In the genomic region with DNA sequence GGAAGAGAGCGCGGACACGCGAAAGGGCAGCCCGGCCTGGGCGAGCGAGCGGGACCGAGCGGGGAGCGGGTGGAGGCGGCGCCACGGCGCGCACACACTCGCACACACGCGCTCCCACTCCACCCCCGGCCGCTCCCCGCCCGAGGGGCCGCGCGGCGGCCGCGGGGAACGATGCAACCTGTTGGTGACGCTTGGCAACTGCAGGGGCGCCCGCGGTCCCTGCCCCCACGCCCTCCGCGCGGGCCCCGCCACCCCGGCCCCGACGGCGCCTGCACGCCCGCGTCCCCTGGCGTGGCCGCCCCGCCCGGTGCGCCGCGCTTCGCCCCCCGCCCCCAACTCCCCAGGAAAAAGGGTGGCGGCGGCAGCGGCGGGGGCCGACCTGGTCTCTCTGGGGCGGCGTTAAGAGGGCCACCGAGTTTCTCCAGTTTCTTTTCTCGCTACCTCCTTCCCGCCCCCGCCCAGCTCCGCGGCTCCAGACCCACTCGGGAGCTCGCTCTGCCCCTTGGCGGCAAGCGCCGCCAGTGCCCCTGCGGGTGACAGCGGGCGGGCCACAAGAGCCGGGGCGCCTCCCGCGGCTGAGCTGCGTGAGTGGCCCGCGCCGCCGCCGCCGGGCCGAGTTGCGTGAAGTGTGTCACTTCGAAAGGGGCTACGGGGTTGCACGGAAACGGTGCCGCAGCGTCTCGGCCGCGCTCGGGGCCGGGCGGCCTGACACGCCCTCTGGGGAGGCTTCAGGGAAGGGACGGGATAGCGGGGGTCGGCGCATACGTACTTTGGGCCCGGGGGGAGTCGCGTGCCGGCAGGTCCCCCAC, we compare ENCODE assay signal across 1 cellular context.
TF ChIP-seq lines count a peak whose summit lies in the region.

TSS of gene NR3C1 (minus strand) at position 80 of the 809 bp plus-strand sequence. CDS start 2,847 bp downstream, outside the sequence.

TF ChIP-seq in K562, 482 proteins besides CTCF, POLR2A, EP300 and RAD21 (continued from another document and continues in another):
- TF ChIP-seq ARID4B (CRISPR knock-in tag; IDR thresholded peaks at IDR 0.05) (peak; percentile 64), BCLAF1 (IDR thresholded peaks at IDR 0.05; ENCODE audit: borderline replicate concordance in 1 of 2, control insufficient read depth in 1 of 2, low read depth in 2 of 2, low read length in 1 of 2) (0 out of 4 replicates have a peak, but pooled peaks of 1 of the 2 experiments have one; percentile 21), ZNF212 (CRISPR knock-in tag; IDR thresholded peaks at IDR 0.05) (no peak), KDM2B (CRISPR knock-in tag; IDR thresholded peaks at IDR 0.05) (peak; percentile 11; the same call in 1 of the 2 replicates), ATF2 (CRISPR knock-in tag; IDR thresholded peaks at IDR 0.05) (0 out of 2 replicates have a peak, but pooled peaks have one; percentile 8), CC2D1A (IDR thresholded peaks at IDR 0.05) (no peak), SNRNP70 (optimal IDR thresholded peaks at IDR 0.05; ENCODE audit: low read depth, low read length) (no peak), ESRRB (CRISPR knock-in tag; IDR thresholded peaks at IDR 0.05; ENCODE audit: borderline replicate concordance) (no peak), ZBTB7A (IDR thresholded peaks at IDR 0.05; ENCODE audit: borderline replicate concordance, control insufficient read depth, low read depth, low read length) (peak; percentile 76), SMAD1 (IDR thresholded peaks at IDR 0.05; ENCODE audit: low read depth, low read length, partially characterized antibody) (no peak), BRF2 (IDR thresholded peaks at IDR 0.05; ENCODE audit: borderline replicate concordance, insufficient read depth, insufficient read length) (no peak), EP400 (IDR thresholded peaks at IDR 0.05) (no peak), ZBTB1 (CRISPR knock-in tag; IDR thresholded peaks at IDR 0.05; ENCODE audit: borderline replicate concordance, low read depth) (peak; percentile 98), ZNF398 (CRISPR knock-in tag; IDR thresholded peaks at IDR 0.05) (no peak), HES1 (IDR thresholded peaks at IDR 0.05; ENCODE audit: low read depth) (no peak), E2F8 (IDR thresholded peaks at IDR 0.05; ENCODE audit: low read depth, partially characterized antibody) (no peak), MYNN (IDR thresholded peaks at IDR 0.05) (no peak), MYNN (CRISPR knock-in tag; IDR thresholded peaks at IDR 0.05) (no peak), ELF4 (CRISPR knock-in tag; IDR thresholded peaks at IDR 0.05) (no peak), MEIS2 (IDR thresholded peaks at IDR 0.05; ENCODE audit: partially characterized antibody) (no peak), RBM25 (IDR thresholded peaks at IDR 0.05; ENCODE audit: low read depth, low read length, severe bottlenecking) (no peak), NCOA2 (IDR thresholded peaks at IDR 0.05; ENCODE audit: partially characterized antibody in 2 of 2) (no peak), ESRRA (IDR thresholded peaks at IDR 0.05; ENCODE audit: borderline replicate concordance, low read depth) (0 out of 2 replicates have a peak, but pooled peaks have one; percentile 12), NCOA6 (IDR thresholded peaks at IDR 0.05) (peak; percentile 70), SP2 (IDR thresholded peaks at IDR 0.05; ENCODE audit: extremely low read depth, low read depth, low read length, poor library complexity, severe bottlenecking) (no peak), EGR1 (conservative IDR thresholded peaks at IDR 0.05) (peak; percentile 49), L3MBTL2 (IDR thresholded peaks at IDR 0.05) (0 out of 2 replicates have a peak, but pooled peaks have one; percentile 4)
- TF ChIP-seq, protein P1, sequence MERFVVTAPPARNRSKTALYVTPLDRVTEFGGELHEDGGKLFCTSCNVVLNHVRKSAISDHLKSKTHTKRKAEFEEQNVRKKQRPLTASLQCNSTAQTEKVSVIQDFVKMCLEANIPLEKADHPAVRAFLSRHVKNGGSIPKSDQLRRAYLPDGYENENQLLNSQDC (CRISPR knock-in tag; IDR thresholded peaks at IDR 0.05), result no peak; the same call in 1 of the 2 replicates
- TF ChIP-seq, protein P2, sequence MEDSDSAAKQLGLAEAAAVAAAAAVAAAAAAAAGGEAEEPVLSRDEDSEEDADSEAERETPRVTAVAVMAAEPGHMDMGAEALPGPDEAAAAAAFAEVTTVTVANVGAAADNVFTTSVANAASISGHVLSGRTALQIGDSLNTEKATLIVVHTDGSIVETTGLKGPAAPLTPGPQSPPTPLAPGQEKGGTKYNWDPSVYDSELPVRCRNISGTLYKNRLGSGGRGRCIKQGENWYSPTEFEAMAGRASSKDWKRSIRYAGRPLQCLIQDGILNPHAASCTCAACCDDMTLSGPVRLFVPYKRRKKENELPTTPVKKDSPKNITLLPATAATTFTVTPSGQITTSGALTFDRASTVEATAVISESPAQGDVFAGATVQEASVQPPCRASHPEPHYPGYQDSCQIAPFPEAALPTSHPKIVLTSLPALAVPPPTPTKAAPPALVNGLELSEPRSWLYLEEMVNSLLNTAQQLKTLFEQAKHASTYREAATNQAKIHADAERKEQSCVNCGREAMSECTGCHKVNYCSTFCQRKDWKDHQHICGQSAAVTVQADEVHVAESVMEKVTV (CRISPR knock-in tag; IDR thresholded peaks at IDR 0.05), result 0 out of 2 replicates have a peak, but pooled peaks have one; percentile 6
- TF ChIP-seq, protein P3, sequence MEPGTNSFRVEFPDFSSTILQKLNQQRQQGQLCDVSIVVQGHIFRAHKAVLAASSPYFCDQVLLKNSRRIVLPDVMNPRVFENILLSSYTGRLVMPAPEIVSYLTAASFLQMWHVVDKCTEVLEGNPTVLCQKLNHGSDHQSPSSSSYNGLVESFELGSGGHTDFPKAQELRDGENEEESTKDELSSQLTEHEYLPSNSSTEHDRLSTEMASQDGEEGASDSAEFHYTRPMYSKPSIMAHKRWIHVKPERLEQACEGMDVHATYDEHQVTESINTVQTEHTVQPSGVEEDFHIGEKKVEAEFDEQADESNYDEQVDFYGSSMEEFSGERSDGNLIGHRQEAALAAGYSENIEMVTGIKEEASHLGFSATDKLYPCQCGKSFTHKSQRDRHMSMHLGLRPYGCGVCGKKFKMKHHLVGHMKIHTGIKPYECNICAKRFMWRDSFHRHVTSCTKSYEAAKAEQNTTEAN (CRISPR knock-in tag; IDR thresholded peaks at IDR 0.05), result 0 out of 2 replicates have a peak, but pooled peaks have one; percentile 52
